In the genomic region with DNA sequence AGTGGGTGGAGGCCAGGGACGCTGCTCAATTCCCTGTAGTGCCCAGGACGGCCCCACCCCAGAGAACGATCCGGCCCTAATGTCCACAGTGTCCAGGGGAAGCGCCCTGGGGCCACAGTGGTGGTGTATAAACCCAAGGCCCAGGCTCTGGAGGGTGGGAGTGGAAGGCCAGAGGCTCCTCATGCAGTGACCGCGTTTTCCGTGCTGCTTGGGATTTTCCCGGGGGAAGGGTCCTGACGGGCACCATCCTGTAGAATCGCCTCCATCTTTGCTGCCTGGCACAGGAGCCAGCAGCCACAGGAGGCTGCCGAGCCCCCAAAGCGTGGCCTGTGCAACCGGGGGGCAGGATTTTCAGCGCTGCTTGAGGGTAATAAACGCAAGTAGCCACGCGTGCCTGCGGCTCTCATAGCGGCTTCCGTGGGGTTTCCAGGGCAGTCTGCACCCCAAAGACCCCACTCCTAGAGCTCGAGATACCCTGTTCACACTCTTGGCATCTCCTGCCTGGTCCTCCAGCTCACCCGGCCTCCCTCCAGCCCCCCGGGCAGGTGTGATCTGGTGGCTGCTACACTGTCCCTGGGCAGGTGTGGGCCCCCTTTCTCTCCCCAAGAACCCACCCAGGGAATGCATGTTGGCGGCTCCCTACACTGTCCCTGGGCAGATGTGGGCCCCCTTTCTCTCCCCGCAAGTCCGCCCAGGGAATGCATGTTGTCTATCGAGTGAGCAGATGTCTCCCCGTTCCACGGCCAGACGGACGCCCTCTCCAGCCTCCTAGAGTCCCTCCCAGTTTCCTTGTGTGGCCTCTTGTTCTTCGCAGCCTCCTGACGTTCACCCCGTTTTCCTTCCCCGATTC, we compare ENCODE assay signal across 11 cellular contexts. TPM values are rescaled to one million over a fixed set of nuclear protein-coding genes. Genes with fewer than 3 reads are reported as not detected.
DNase-seq lines count a peak whose midpoint lies in the region; ATAC-seq, FAIRE-seq and TF ChIP-seq lines count a peak whose summit lies in the region.
"Had no signal": no experiment of that assay in that cellular context is flagged by ENCODE, and none has a peak within 500 bp of the region (broad histone marks: within the 10 kb centered on the region; RNA-seq: fewer than 3 reads in every experiment).

No MANE protein-coding gene starts in this region.

- H3K9ac ChIP-seq in keratinocyte (ENCODE audit: control insufficient read depth, extremely low read depth, insufficient read depth, low read length) = peak overlapping the region; percentile 80
- peak overlapping the region in 4 of 5 donors; percentile 11 to 90 (median 50) for H3K9ac ChIP-seq in subcutaneous abdominal adipose tissue (ENCODE audit: low read length in 5 of 5)

- H3K4me1 ChIP-seq in keratinocyte (ENCODE audit: control insufficient read depth, extremely low read depth, insufficient read depth, low read length) (peaks cover 21% of the 10 kb centered on the region), subcutaneous abdominal adipose tissue (ENCODE audit: control insufficient read depth in 5 of 5, insufficient read depth in 5 of 5, low read length in 5 of 5) (peaks cover 9 to 36% (median 31%) of the 10 kb centered on the region in 5 donors)

- DNase-seq in left cardiac atrium (peak; percentile 16), Right ventricle myocardium inferior (ENCODE audit: missing footprints) (no peak), WTC11 (ENCODE audit: low spot score) (no peak), keratinocyte (ENCODE audit: low read depth, low spot score) (no peak), GM12891 (ENCODE audit: insufficient read length, low spot score) (no peak)
- DNase-seq: foreskin fibroblast, midbrain, NCI-H1105 treated with DMSO at 0.1 percent for 48 hours had no signal

- no peak for TF ChIP-seq POLR2A in GM12891 (IDR thresholded peaks at IDR 0.05; ENCODE audit: low read depth, low read length)

- no peaks in the 10 kb centered on the region for H3K27me3 ChIP-seq in keratinocyte (ENCODE audit: control insufficient read depth, extremely low read depth, insufficient read depth, low read length)
- H3K27me3 ChIP-seq in subcutaneous abdominal adipose tissue (ENCODE audit: control insufficient read depth in 5 of 5, insufficient read depth in 4 of 5, low read length in 5 of 5) = no peaks in the 10 kb centered on the region

- H3K36me3 Mint-ChIP-seq in WTC11 = 0 out of 2 replicates have a peak, but pooled peaks cover 2% of the 10 kb centered on the region

- peak overlapping the region in 1 of 3 experiments; percentile 92 for H3K4me3 ChIP-seq in keratinocyte (ENCODE audit: control insufficient read depth in 2 of 3, extremely low read depth in 1 of 3, insufficient read depth in 2 of 3, low read depth in 1 of 3, low read length in 3 of 3)
- no peak overlapping the region for H3K4me3 ChIP-seq in subcutaneous abdominal adipose tissue (ENCODE audit: low read depth in 1 of 5, low read length in 5 of 5)

- intact Hi-C loops in left cardiac atrium (cut with DNase I) = no loop called here
- intact Hi-C loops in Right ventricle myocardium inferior (cut with DNase I) = no loop called here

- no peaks in the 10 kb centered on the region for H3K9me1 ChIP-seq in keratinocyte (ENCODE audit: control insufficient read depth, extremely low read depth, insufficient read depth, low read length)

- H3K27ac ChIP-seq in keratinocyte (ENCODE audit: control insufficient read depth, insufficient read depth, low read length) (no peak overlapping the region), subcutaneous abdominal adipose tissue (ENCODE audit: low read depth, low read length) (no peak overlapping the region)

- peaks cover 22% of the 10 kb centered on the region for H4K20me1 ChIP-seq in keratinocyte (ENCODE audit: control insufficient read depth, extremely low read depth, insufficient read depth, low read length)

- peak overlapping the region; percentile 89 for H3K4me3 Mint-ChIP-seq in WTC11

- H3K36me3 ChIP-seq in keratinocyte (ENCODE audit: control insufficient read depth in 2 of 2, extremely low read depth in 1 of 2, insufficient read depth in 2 of 2, low read length in 2 of 2) (peaks cover 3 to 7% of the 10 kb centered on the region in 2 experiments), subcutaneous abdominal adipose tissue (ENCODE audit: control insufficient read depth in 5 of 5, insufficient read depth in 5 of 5, low read length in 5 of 5) (peaks cover 0 to 8% (median 3%) of the 10 kb centered on the region in 5 donors)

- TF ChIP-seq CTCF in WTC11 (IDR thresholded peaks at IDR 0.05) = no peak
- no peak for TF ChIP-seq CTCF in keratinocyte (optimal IDR thresholded peaks at IDR 0.05 in 1 of 3, IDR thresholded peaks at IDR 0.05 in 1 of 3, conservative IDR thresholded peaks at IDR 0.05 in 1 of 3; ENCODE audit: extremely low read depth in 1 of 3, insufficient read depth in 2 of 3, low read length in 3 of 3)

- ATAC-seq in left cardiac atrium (no peak), Right ventricle myocardium inferior (no peak), WTC11 (no peak), GM21515 (IDR thresholded peaks at IDR 0.05; ENCODE audit: unreplicated experiment) (no peak), GM21528 (IDR thresholded peaks at IDR 0.05; ENCODE audit: low FRiP score, unreplicated experiment) (no peak)

- peaks cover 20% of the 10 kb centered on the region for H3K4me1 Mint-ChIP-seq in WTC11

- FAIRE-seq in keratinocyte (lab: Jason Lieb, UNC) = no peak
- FAIRE-seq in GM12891 (lab: Jason Lieb, UNC) = no peak

- no peaks in the 10 kb centered on the region for H3K9me3 Mint-ChIP-seq in WTC11

- peak overlapping the region; percentile 96 for H3K4me2 ChIP-seq in keratinocyte (ENCODE audit: control insufficient read depth, extremely low read depth, insufficient read depth, low read depth, low read length)

- no peaks in the 10 kb centered on the region for H3K9me3 ChIP-seq in keratinocyte (ENCODE audit: control insufficient read depth, low read depth, low read length)
- no peaks in the 10 kb centered on the region for H3K9me3 ChIP-seq in subcutaneous abdominal adipose tissue (ENCODE audit: control insufficient read depth in 5 of 5, low read length in 5 of 5)

- 0 out of 2 replicates have a peak overlapping the region, but pooled peaks have one; percentile 11 for H3K27ac Mint-ChIP-seq in WTC11

- CTCF ChIA-PET in WTC11 (lab: Charles Lee) = interaction anchor here (2.3 kb wide), 1 partner anchor 59 kb away, joined by 7 read pairs; no protein-coding TSS in a partner anchor

- no peak overlapping the region for H2AFZ ChIP-seq in keratinocyte (ENCODE audit: control insufficient read depth, low read length)

- dilution Hi-C loops in keratinocyte (cut with MboI; ENCODE audit: extremely low pct_ligation_motif_present, low sequenced_read_pairs) = no loop called here

- POLR2A ChIA-PET in WTC11 (lab: Charles Lee) = no interaction called here

- H3K79me2 ChIP-seq in keratinocyte (ENCODE audit: control insufficient read depth, insufficient read depth, low read length) = peaks cover 70% of the 10 kb centered on the region

- no peaks in the 10 kb centered on the region for H3K27me3 Mint-ChIP-seq in WTC11 (ENCODE audit: low read depth)

RNA-seq across cellular contexts. Expression of a gene that starts 2.2 kb away (rescaled TPM):
- total RNA-seq in left cardiac atrium (10 to 100 TPM; 32.8 to 48.9 TPM), Right ventricle myocardium inferior (23.7 TPM), WTC11 (2021) (99.9 to 113 TPM (median 105 TPM) in 3 replicates)
- 40.5 to 72.7 TPM (median 72.1 TPM) in 3 replicates for polyA plus RNA-seq in keratinocyte
- polyA plus RNA-seq in keratinocyte (2011; ENCODE audit: low read depth) = 16.6 TPM
- polyA plus RNA-seq in keratinocyte (2011; cell fraction: cytosol; rRNA removed) = 26.9 and 50.1 TPM in 2 replicates
- 93.6 and 114 TPM in 2 replicates for polyA plus RNA-seq in keratinocyte (2011; cell fraction: nucleus; rRNA removed)
- polyA plus RNA-seq in keratinocyte (2012; ENCODE audit: low replicate concordance) = 40.6 and 101 TPM in 2 replicates
- 56.3 to 179 TPM (median 58.1 TPM) in 3 replicates for polyA minus RNA-seq in keratinocyte
- 124 TPM for polyA minus RNA-seq in keratinocyte (2011; cell fraction: cytosol; rRNA and poly(A)+ RNA removed)
- 129 and 152 TPM in 2 replicates for polyA minus RNA-seq in keratinocyte (2011; cell fraction: nucleus; rRNA and poly(A)+ RNA removed)
- 29.7 TPM for polyA plus RNA-seq in GM12891 (2012; ENCODE audit: low read depth, missing spikeins)

RNA-seq across cellular contexts. Expression of a gene that starts 9.3 kb away (rescaled TPM):
- total RNA-seq in left cardiac atrium (1 to 10 TPM; 1.5 to 1.6 TPM), Right ventricle myocardium inferior (1.2 TPM), WTC11 (2021) (0.27 to 0.37 TPM (median 0.28 TPM) in 3 replicates)
- polyA plus RNA-seq in keratinocyte = 0.08 to 0.14 TPM in 2 of 3 replicates, not detected in the other
- not detected for polyA plus RNA-seq in keratinocyte (2011; ENCODE audit: low read depth)
- polyA plus RNA-seq in keratinocyte (2011; cell fraction: cytosol; rRNA removed) = 0.04 TPM in 1 of 2 replicates, not detected in the other
- 0.37 and 0.48 TPM in 2 replicates for polyA plus RNA-seq in keratinocyte (2011; cell fraction: nucleus; rRNA removed)
- 0.47 TPM in 1 of 2 replicates, not detected in the other for polyA plus RNA-seq in keratinocyte (2012; ENCODE audit: low replicate concordance)
- 0.19 to 0.49 TPM in 2 of 3 replicates, not detected in the other for polyA minus RNA-seq in keratinocyte
- not detected for polyA minus RNA-seq in keratinocyte (2011; cell fraction: cytosol; rRNA and poly(A)+ RNA removed)
- polyA minus RNA-seq in keratinocyte (2011; cell fraction: nucleus; rRNA and poly(A)+ RNA removed) = 0.39 and 1.8 TPM in 2 replicates
- 10.8 TPM for polyA plus RNA-seq in GM12891 (2012; ENCODE audit: low read depth, missing spikeins)

RNA-seq across cellular contexts. Expression of a gene that starts 36.6 kb away (rescaled TPM):
- total RNA-seq in left cardiac atrium (under 1 TPM in 1 of 2 donors, not detected in 1; 0.16 TPM), Right ventricle myocardium inferior (not detected), WTC11 (2021) (7.7 to 10.6 TPM (median 9.0 TPM) in 3 replicates)
- 0.04 to 0.05 TPM (median 0.04 TPM) in 3 replicates for polyA plus RNA-seq in keratinocyte
- polyA plus RNA-seq in keratinocyte (2011; ENCODE audit: low read depth) = not detected
- 0.03 and 0.06 TPM in 2 replicates for polyA plus RNA-seq in keratinocyte (2011; cell fraction: cytosol; rRNA removed)
- 0.34 and 0.39 TPM in 2 replicates for polyA plus RNA-seq in keratinocyte (2011; cell fraction: nucleus; rRNA removed)
- 0.15 TPM in 1 of 2 replicates, not detected in the other for polyA plus RNA-seq in keratinocyte (2012; ENCODE audit: low replicate concordance)
- polyA minus RNA-seq in keratinocyte = 0.10 to 0.67 TPM in 2 of 3 replicates, not detected in the other
- not detected for polyA minus RNA-seq in keratinocyte (2011; cell fraction: cytosol; rRNA and poly(A)+ RNA removed)
- polyA minus RNA-seq in keratinocyte (2011; cell fraction: nucleus; rRNA and poly(A)+ RNA removed) = not detected in 2 replicates
- 0.03 TPM for polyA plus RNA-seq in GM12891 (2012; ENCODE audit: low read depth, missing spikeins)

RNA-seq across cellular contexts. Expression of a gene that starts 52.1 kb away (rescaled TPM):
- total RNA-seq in left cardiac atrium (1 to 10 TPM; 4.3 to 6.1 TPM), Right ventricle myocardium inferior (2.9 TPM), WTC11 (2021) (0.22 to 0.44 TPM (median 0.37 TPM) in 3 replicates)
- 60.0 to 77.0 TPM (median 71.9 TPM) in 3 replicates for polyA plus RNA-seq in keratinocyte
- polyA plus RNA-seq in keratinocyte (2011; ENCODE audit: low read depth) = 31.8 TPM
- polyA plus RNA-seq in keratinocyte (2011; cell fraction: cytosol; rRNA removed) = 59.1 and 99.8 TPM in 2 replicates
- 31.2 and 40.4 TPM in 2 replicates for polyA plus RNA-seq in keratinocyte (2011; cell fraction: nucleus; rRNA removed)
- 92.2 and 95.0 TPM in 2 replicates for polyA plus RNA-seq in keratinocyte (2012; ENCODE audit: low replicate concordance)
- 47.1 to 107 TPM (median 56.3 TPM) in 3 replicates for polyA minus RNA-seq in keratinocyte
- 115 TPM for polyA minus RNA-seq in keratinocyte (2011; cell fraction: cytosol; rRNA and poly(A)+ RNA removed)
- polyA minus RNA-seq in keratinocyte (2011; cell fraction: nucleus; rRNA and poly(A)+ RNA removed) = 30.8 and 32.5 TPM in 2 replicates
- polyA plus RNA-seq in GM12891 (2012; ENCODE audit: low read depth, missing spikeins) = 15.9 TPM
